Comparison of ENCODE assay signal across 29 cellular contexts in genomic region chr14:79951572-79951971, GRCh38.
"Had no signal": no experiment of that assay in that cellular context is flagged by ENCODE, and none has a peak within 500 bp of the region (broad histone marks: within the 10 kb centered on the region; RNA-seq: fewer than 3 reads in every experiment).

No MANE protein-coding gene starts in this region.

- H3K27me3 ChIP-seq: ascending aorta had no signal

- H3K4me3 ChIP-seq: ascending aorta, coronary artery, dorsolateral prefrontal cortex had no signal

- H3K27ac Mint-ChIP-seq: activated CD4-positive, alpha-beta memory T cell treated with anti-CD3 and anti-CD28 coated beads for 36 hours; activated CD4-positive, alpha-beta T cell treated with anti-CD3 and anti-CD28 coated beads for 36 hours; activated CD4-positive, alpha-beta T cell treated with anti-CD3 and anti-CD28 coated beads, Interleukin-2, amount 10 ng/mL, durations not matched to agents 24 days and 14 days; activated CD8-positive, alpha-beta memory T cell treated with anti-CD3 and anti-CD28 coated beads, Interleukin-2, amount 10 ng/mL, durations not matched to agents 7 days and 5 days; activated CD8-positive, alpha-beta T cell treated with anti-CD3 and anti-CD28 coated beads, Interleukin-2, amount 10 ng/mL, durations not matched to agents 7 days and 5 days; activated naive CD4-positive, alpha-beta T cell treated with anti-CD3 and anti-CD28 coated beads, Interleukin-2, amount 10 ng/mL, durations not matched to agents 7 days and 5 days; activated naive CD4-positive, alpha-beta T cell treated with anti-CD3 and anti-CD28 coated beads, Interleukin-2, amount 50 U/mL, for 72 hours; activated naive CD8-positive, alpha-beta T cell treated with anti-CD3 and anti-CD28 coated beads, Interleukin-2, amount 10 ng/mL, durations not matched to agents 7 days and 5 days; activated T-cell treated with anti-CD3 and anti-CD28 coated beads, Interleukin-2, amount 50 U/mL, for 24 hours; activated T-cell treated with anti-CD3 and anti-CD28 coated beads, Interleukin-2, amount 50 U/mL, for 72 hours; brain; dendritic cell treated with granulocyte-macrophage colony-stimulating factor and Interleukin-4, amounts not matched to agents 40 ng/mL and 50 ng/mL, for 4 days; endodermal cell; T-cell; T-helper 1 cell treated with Interleukin-12 subunit alpha and Interleukin-12 subunit beta and Interleukin-4 antibody, amounts not matched to agents 30 μg/mL and 1 μg/mL, for 36 hours had no signal

- ATAC-seq: activated CD4-positive, alpha-beta T cell treated with anti-CD3 and anti-CD28 coated beads for 36 hours; activated CD8-positive, alpha-beta memory T cell treated with anti-CD3 and anti-CD28 coated beads, Interleukin-2, amount 10 ng/mL, durations not matched to agents 7 days and 5 days; activated CD8-positive, alpha-beta T cell treated with anti-CD3 and anti-CD28 coated beads, Interleukin-2, amount 10 ng/mL, durations not matched to agents 7 days and 5 days; activated naive CD4-positive, alpha-beta T cell treated with anti-CD3 and anti-CD28 coated beads, Interleukin-2, amount 50 U/mL, for 72 hours; activated T-cell treated with anti-CD3 and anti-CD28 coated beads, Interleukin-2, amount 50 U/mL, for 72 hours; esophagus mucosa; T-cell had no signal

- H3K27me3 Mint-ChIP-seq: activated CD4-positive, alpha-beta memory T cell treated with anti-CD3 and anti-CD28 coated beads for 36 hours; activated CD4-positive, alpha-beta T cell treated with anti-CD3 and anti-CD28 coated beads for 36 hours; activated CD4-positive, alpha-beta T cell treated with anti-CD3 and anti-CD28 coated beads, Interleukin-2, amount 10 ng/mL, durations not matched to agents 24 days and 14 days; activated CD8-positive, alpha-beta memory T cell treated with anti-CD3 and anti-CD28 coated beads, Interleukin-2, amount 10 ng/mL, durations not matched to agents 7 days and 5 days; activated naive CD4-positive, alpha-beta T cell treated with anti-CD3 and anti-CD28 coated beads, Interleukin-2, amount 10 ng/mL, durations not matched to agents 7 days and 5 days; activated naive CD8-positive, alpha-beta T cell treated with anti-CD3 and anti-CD28 coated beads, Interleukin-2, amount 10 ng/mL, durations not matched to agents 7 days and 5 days; activated T-cell treated with anti-CD3 and anti-CD28 coated beads, Interleukin-2, amount 50 U/mL, for 24 hours; central memory CD8-positive, alpha-beta T cell; dendritic cell treated with granulocyte-macrophage colony-stimulating factor and Interleukin-4, amounts not matched to agents 40 ng/mL and 50 ng/mL, for 4 days; T-cell had no signal

- H3K4me1 Mint-ChIP-seq: activated CD4-positive, alpha-beta T cell treated with anti-CD3 and anti-CD28 coated beads for 36 hours; activated CD4-positive, alpha-beta T cell treated with anti-CD3 and anti-CD28 coated beads, Interleukin-2, amount 10 ng/mL, durations not matched to agents 24 days and 14 days; activated CD8-positive, alpha-beta memory T cell treated with anti-CD3 and anti-CD28 coated beads, Interleukin-2, amount 10 ng/mL, durations not matched to agents 7 days and 5 days; activated naive CD4-positive, alpha-beta T cell treated with anti-CD3 and anti-CD28 coated beads, Interleukin-2, amount 10 ng/mL, durations not matched to agents 7 days and 5 days; activated naive CD8-positive, alpha-beta T cell treated with anti-CD3 and anti-CD28 coated beads, Interleukin-2, amount 10 ng/mL, durations not matched to agents 7 days and 5 days; brain; central memory CD8-positive, alpha-beta T cell; endodermal cell; T-cell had no signal

- H3K4me3 Mint-ChIP-seq: activated CD4-positive, alpha-beta memory T cell treated with anti-CD3 and anti-CD28 coated beads for 36 hours; activated CD4-positive, alpha-beta T cell treated with anti-CD3 and anti-CD28 coated beads for 36 hours; activated CD4-positive, alpha-beta T cell treated with anti-CD3 and anti-CD28 coated beads, Interleukin-2, amount 10 ng/mL, durations not matched to agents 24 days and 14 days; activated CD8-positive, alpha-beta memory T cell treated with anti-CD3 and anti-CD28 coated beads, Interleukin-2, amount 10 ng/mL, durations not matched to agents 7 days and 5 days; activated CD8-positive, alpha-beta T cell treated with anti-CD3 and anti-CD28 coated beads, Interleukin-2, amount 10 ng/mL, durations not matched to agents 7 days and 5 days; activated naive CD4-positive, alpha-beta T cell treated with anti-CD3 and anti-CD28 coated beads, Interleukin-2, amount 10 ng/mL, durations not matched to agents 7 days and 5 days; activated naive CD8-positive, alpha-beta T cell treated with anti-CD3 and anti-CD28 coated beads, Interleukin-2, amount 10 ng/mL, durations not matched to agents 7 days and 5 days; activated T-cell treated with anti-CD3 and anti-CD28 coated beads, Interleukin-2, amount 50 U/mL, for 24 hours; activated T-cell treated with anti-CD3 and anti-CD28 coated beads, Interleukin-2, amount 50 U/mL, for 72 hours; brain; central memory CD8-positive, alpha-beta T cell; dendritic cell treated with granulocyte-macrophage colony-stimulating factor and Interleukin-4, amounts not matched to agents 40 ng/mL and 50 ng/mL, for 4 days; endodermal cell; T-cell; T-helper 1 cell treated with Interleukin-12 subunit alpha and Interleukin-12 subunit beta and Interleukin-4 antibody, amounts not matched to agents 30 μg/mL and 1 μg/mL, for 36 hours had no signal

- H3K4me1 ChIP-seq: ascending aorta had no signal

- H3K36me3 ChIP-seq: ascending aorta had no signal

- H3K27ac ChIP-seq: ascending aorta, coronary artery, dorsolateral prefrontal cortex had no signal

- H3K36me3 Mint-ChIP-seq: activated CD4-positive, alpha-beta memory T cell treated with anti-CD3 and anti-CD28 coated beads for 36 hours; activated CD8-positive, alpha-beta memory T cell treated with anti-CD3 and anti-CD28 coated beads, Interleukin-2, amount 10 ng/mL, durations not matched to agents 7 days and 5 days; activated naive CD4-positive, alpha-beta T cell treated with anti-CD3 and anti-CD28 coated beads, Interleukin-2, amount 10 ng/mL, durations not matched to agents 7 days and 5 days; activated naive CD8-positive, alpha-beta T cell treated with anti-CD3 and anti-CD28 coated beads, Interleukin-2, amount 10 ng/mL, durations not matched to agents 7 days and 5 days; brain; T-cell had no signal

- DNase-seq: activated CD4-positive, alpha-beta memory T cell treated with anti-CD3 and anti-CD28 coated beads for 36 hours; activated CD4-positive, alpha-beta T cell treated with anti-CD3 and anti-CD28 coated beads for 36 hours; activated CD4-positive, alpha-beta T cell treated with anti-CD3 and anti-CD28 coated beads, Interleukin-2, amount 10 ng/mL, durations not matched to agents 24 days and 14 days; activated CD4-positive, CD25-positive, alpha-beta regulatory T cell; activated CD4-positive, CD25-positive, alpha-beta regulatory T cell treated with anti-CD3 and anti-CD28 coated beads, Interleukin-2, amount 50 U/mL, for 72 hours; activated CD8-positive, alpha-beta memory T cell treated with anti-CD3 and anti-CD28 coated beads, Interleukin-2, amount 10 ng/mL, durations not matched to agents 7 days and 5 days; activated CD8-positive, alpha-beta memory T cell treated with anti-CD3 and anti-CD28 coated beads, Interleukin-2, amount 50 U/mL, for 4 hours; activated CD8-positive, alpha-beta T cell treated with anti-CD3 and anti-CD28 coated beads, Interleukin-2, amount 10 ng/mL, durations not matched to agents 7 days and 5 days; activated gamma-delta T cell; activated naive CD4-positive, alpha-beta T cell; activated naive CD4-positive, alpha-beta T cell treated with anti-CD3 and anti-CD28 coated beads, Interleukin-2, amount 10 ng/mL, durations not matched to agents 7 days and 5 days; activated naive CD8-positive, alpha-beta T cell treated with anti-CD3 and anti-CD28 coated beads, Interleukin-2, amount 10 ng/mL, durations not matched to agents 7 days and 5 days; activated T-cell treated with anti-CD3 and anti-CD28 coated beads, Interleukin-2, amount 50 U/mL, for 24 hours; activated T-cell treated with anti-CD3 and anti-CD28 coated beads, Interleukin-2, amount 50 U/mL, for 72 hours; dorsolateral prefrontal cortex; effector memory CD4-positive, alpha-beta T cell; endodermal cell; foreskin fibroblast; head of caudate nucleus; T-cell; T-helper 9 cell had no signal
